20 cellular contexts compared by ENCODE assay signal in genomic region chr1:178495158-178495557, GRCh38. TPM values are rescaled to one million over a fixed set of nuclear protein-coding genes. Genes with fewer than 3 reads are reported as not detected.
DNase-seq lines count a peak whose midpoint lies in the region; ATAC-seq and TF ChIP-seq lines count a peak whose summit lies in the region.
"Had no signal": no experiment of that assay in that cellular context is flagged by ENCODE, and none has a peak within 500 bp of the region (broad histone marks: within the 10 kb centered on the region; RNA-seq: fewer than 3 reads in every experiment).

No MANE protein-coding gene starts in this region.

- no peaks in the 10 kb centered on the region for H3K27me3 ChIP-seq in H7 (ENCODE audit: control insufficient read depth, insufficient read depth, low read length)
- H3K27me3 ChIP-seq in right atrium auricular region, result no peaks in the 10 kb centered on the region
- H3K27me3 ChIP-seq in esophagus muscularis mucosa, result no peaks in the 10 kb centered on the region
- H3K27me3 ChIP-seq: MG63, SJSA1 had no signal

- H3K9me3 ChIP-seq in right atrium auricular region (no peaks in the 10 kb centered on the region), esophagus muscularis mucosa (no peaks in the 10 kb centered on the region)
- H3K9me3 ChIP-seq: MG63, SJSA1 had no signal

- H3K4me3 ChIP-seq in H7 (ENCODE audit: insufficient read depth, low read depth, low read length), result no peak overlapping the region
- H3K4me3 ChIP-seq in right atrium auricular region, result no peak overlapping the region
- no peak overlapping the region for H3K4me3 ChIP-seq in esophagus muscularis mucosa
- H3K4me3 ChIP-seq: MG63, SJSA1 had no signal

- H3K4me1 ChIP-seq in right atrium auricular region (no peaks in the 10 kb centered on the region), esophagus muscularis mucosa (no peaks in the 10 kb centered on the region)
- H3K4me1 ChIP-seq: SJSA1 had no signal

- H3K27ac ChIP-seq in right atrium auricular region (no peak overlapping the region), esophagus muscularis mucosa (replicated peaks in 1 of 4) (no peak overlapping the region)
- H3K27ac ChIP-seq: 22Rv1, SJSA1 had no signal

- no peak for ATAC-seq in GM21717 (IDR thresholded peaks at IDR 0.05; ENCODE audit: unreplicated experiment)

- TF ChIP-seq POLR2A in esophagus muscularis mucosa (IDR thresholded peaks at IDR 0.05; ENCODE audit: low read depth), result no peak

- TF ChIP-seq EP300 in esophagus muscularis mucosa (IDR thresholded peaks at IDR 0.05), result no peak

- peak; percentile 14 for DNase-seq in activated effector memory CD4-positive, alpha-beta T cell treated with anti-CD3 and anti-CD28 coated beads, Interleukin-2, amount 50 U/mL, for 16 hours
- no peak for DNase-seq in activated effector memory CD4-positive, alpha-beta T cell treated with Interleukin-2 at 50 U/mL for 16 hours
- peak; percentile 39 for DNase-seq in H7
- peak; percentile 48 for DNase-seq in right atrium auricular region (ENCODE audit: low spot score)
- DNase-seq in ureter (ENCODE audit: low spot score), result peak; percentile 27
- DNase-seq in esophagus muscularis mucosa (ENCODE audit: extremely low spot score), result no peak
- DNase-seq: Calu3, IMR-90, KG1, MG63, NCI-H1105 treated with DMSO at 0.1 percent for 48 hours, NCI-H2029, NCI-H446, NCI-H524 treated with DMSO at 0.1 percent for 48 hours, NCI-H774 had no signal

- intact Hi-C loops in esophagus muscularis mucosa (cut with DNase I), result no loop called here

- TF ChIP-seq CTCF in right atrium auricular region (IDR thresholded peaks at IDR 0.05) (no peak), esophagus muscularis mucosa (IDR thresholded peaks at IDR 0.05) (no peak)

- WGBS in esophagus muscularis mucosa, result 100% methylated on average over 1 of the region's 1 CpG

- H3K36me3 ChIP-seq in H7 (replicated peaks; ENCODE audit: control insufficient read depth, insufficient read depth, low read length) (no peaks in the 10 kb centered on the region), right atrium auricular region (no peaks in the 10 kb centered on the region), esophagus muscularis mucosa (no peaks in the 10 kb centered on the region)
- H3K36me3 ChIP-seq: MG63, SJSA1 had no signal

RNA-seq across cellular contexts. Expression of gene CLEC20A, which starts 1.6 kb away (rescaled TPM):
- not detected in 2 replicates for total RNA-seq in H7 (2014; rRNA removed; shearing (Covaris generic))
- total RNA-seq in right atrium auricular region, result under 1 TPM in 1 of 2 donors, not detected in 1; 0.48 TPM
- not detected for total RNA-seq in ureter
- total RNA-seq in esophagus muscularis mucosa, result not detected
- total RNA-seq: Calu3, H9, IMR-90, SJSA1 had no signal

RNA-seq across cellular contexts. Expression of gene TEX35, which starts 17.8 kb away (rescaled TPM):
- total RNA-seq in H7 (2014; rRNA removed; shearing (Covaris generic)), result not detected in 2 replicates
- total RNA-seq in right atrium auricular region (under 1 TPM in 1 of 2 donors, not detected in 1; 0.33 TPM), ureter (not detected), esophagus muscularis mucosa (not detected)
- total RNA-seq: B cell, Calu3, H9, IMR-90, SJSA1 had no signal

Comparison
In these comparisons a context has a peak if more than half of its experiments do, and no peak if none do; other contexts are left out.
1. DNase-seq: peak in activated effector memory CD4-positive, alpha-beta T cell treated with anti-CD3 and anti-CD28 coated beads, Interleukin-2, amount 50 U/mL, for 16 hours (single experiment), H7 (single experiment), right atrium auricular region (single experiment) and ureter (single experiment); none in activated effector memory CD4-positive, alpha-beta T cell treated with Interleukin-2 at 50 U/mL for 16 hours (single experiment) and esophagus muscularis mucosa (single experiment).